ENCODE assay signal across 22 cellular contexts in the genomic region with DNA sequence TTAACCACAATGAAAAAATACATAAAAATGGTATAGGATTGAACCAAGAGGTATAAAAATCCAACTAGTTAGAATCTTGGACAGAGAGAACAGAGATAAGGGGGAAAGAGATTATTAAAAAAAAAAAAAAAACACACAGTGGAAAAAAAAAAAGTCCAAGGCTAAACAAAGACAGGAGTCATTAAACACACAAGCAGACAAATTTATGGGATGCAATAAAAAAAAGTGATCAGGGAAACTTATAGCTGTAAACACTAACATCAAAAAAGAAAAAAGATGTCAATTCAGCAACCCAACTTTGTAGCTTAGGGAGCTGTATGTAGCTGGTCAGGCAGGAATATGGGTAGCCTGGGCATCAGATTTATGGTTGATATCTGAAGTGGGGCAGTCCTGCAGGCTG.
DNase-seq lines count a peak whose midpoint lies in the region; ATAC-seq and TF ChIP-seq lines count a peak whose summit lies in the region.
"Had no signal": no experiment of that assay in that cellular context is flagged by ENCODE, and none has a peak within 500 bp of the region (broad histone marks: within the 10 kb centered on the region; RNA-seq: fewer than 3 reads in every experiment).

No MANE protein-coding gene starts in this region.

- H3K4me1 ChIP-seq in mammary epithelial cell (ENCODE audit: insufficient read depth, low read length) = no peaks in the 10 kb centered on the region
- H3K4me1 ChIP-seq: BE2C, BLaER1 had no signal

- CTCF ChIA-PET in HEK293T (lab: Yijun Ruan, JAX) = no interaction called here
- CTCF ChIA-PET in mammary epithelial cell (lab: Charles Lee; ENCODE audit: low non-redundant PET) = no interaction called here

- in situ Hi-C loops in mammary epithelial cell (cut with MboI; ENCODE audit: low sequenced_read_pairs in 2 of 2) = no loop called here

- no peaks in the 10 kb centered on the region for H3K79me2 ChIP-seq in mammary epithelial cell (ENCODE audit: insufficient read depth, low read length)

- H3K4me3 ChIP-seq in mammary epithelial cell (replicated peaks in 1 of 3; ENCODE audit: insufficient read depth in 1 of 3, low read depth in 2 of 3, low read length in 3 of 3) = no peak overlapping the region
- H3K4me3 ChIP-seq: BLaER1, GM12878 had no signal

- H3K27me3 ChIP-seq in mammary epithelial cell (ENCODE audit: insufficient read depth, low read length) = no peaks in the 10 kb centered on the region
- H3K27me3 ChIP-seq: BE2C, BLaER1 had no signal

- intact Hi-C loops in left colon (cut with DNase I, micrococcal nuclease) (no loop called here), mammary epithelial cell (cut with micrococcal nuclease) (no loop called here)

- H2AFZ ChIP-seq in mammary epithelial cell (ENCODE audit: low read depth, low read length) = no peak overlapping the region

- H3K4me2 ChIP-seq in mammary epithelial cell (ENCODE audit: insufficient read depth, low read depth, low read length) = no peak overlapping the region
- H3K4me2 ChIP-seq: BLaER1 had no signal

- no peak for TF ChIP-seq CTCF in mammary epithelial cell (conservative IDR thresholded peaks at IDR 0.05 in 1 of 2, IDR thresholded peaks at IDR 0.05 in 1 of 2; ENCODE audit: extremely low read depth in 1 of 2, insufficient read depth in 1 of 2, low read depth in 1 of 2, low read length in 2 of 2)

- DNase-seq in HEK293T (ENCODE audit: extremely low spot score) (no peak), left colon (no peak), mammary epithelial cell (no peak), anterior cingulate cortex (lab: John Stamatoyannopoulos, UW) (no peak)
- DNase-seq: 8988T; ACHN; BE2C; C1 segment of cervical spinal cord; CD4-positive, alpha-beta memory T cell; CD4-positive, CD25-positive, alpha-beta regulatory T cell; CD8-positive, alpha-beta memory T cell; COR-L47; DMS 273 treated with DMSO at 0.1 percent for 48 hours; DMS153; DMS53; DMS79; DND-41; EL; GDM1 had no signal

- peaks cover 3% of the 10 kb centered on the region for H3K36me3 ChIP-seq in mammary epithelial cell (ENCODE audit: insufficient read depth, low read length)
- H3K36me3 ChIP-seq: BE2C, BLaER1 had no signal

- POLR2A ChIA-PET in HEK293T (lab: Yijun Ruan, JAX) = no interaction called here

- no peaks in the 10 kb centered on the region for H3K9me3 ChIP-seq in mammary epithelial cell (replicated peaks; ENCODE audit: insufficient read depth, low read length)
- H3K9me3 ChIP-seq: BE2C had no signal

- H3K27ac ChIP-seq in mammary epithelial cell (ENCODE audit: insufficient read depth, low read depth, low read length) = no peak overlapping the region
- H3K27ac ChIP-seq: BLaER1 had no signal

- ATAC-seq in left colon (peak; percentile 28), HG03565 (IDR thresholded peaks at IDR 0.05; ENCODE audit: unreplicated experiment) (no peak)
- ATAC-seq: GM12878 had no signal

- no peaks in the 10 kb centered on the region for H4K20me1 ChIP-seq in mammary epithelial cell (ENCODE audit: insufficient read depth, low read length)
- H4K20me1 ChIP-seq: BLaER1 had no signal

- H3K9ac ChIP-seq in mammary epithelial cell (ENCODE audit: insufficient read depth, low read length) = no peak overlapping the region
- H3K9ac ChIP-seq: BLaER1 had no signal

- no TSS peak for BruUV-seq in mammary epithelial cell (replicated peaks; lab: Mats Ljungman, UMichigan)

- dilution Hi-C loops in mammary epithelial cell (cut with HindIII; ENCODE audit: low sequenced_read_pairs) = no loop called here

TF ChIP-seq in HEK293T, 16 proteins besides CTCF, POLR2A, EP300 and RAD21:
- TF ChIP-seq, protein P1, sequence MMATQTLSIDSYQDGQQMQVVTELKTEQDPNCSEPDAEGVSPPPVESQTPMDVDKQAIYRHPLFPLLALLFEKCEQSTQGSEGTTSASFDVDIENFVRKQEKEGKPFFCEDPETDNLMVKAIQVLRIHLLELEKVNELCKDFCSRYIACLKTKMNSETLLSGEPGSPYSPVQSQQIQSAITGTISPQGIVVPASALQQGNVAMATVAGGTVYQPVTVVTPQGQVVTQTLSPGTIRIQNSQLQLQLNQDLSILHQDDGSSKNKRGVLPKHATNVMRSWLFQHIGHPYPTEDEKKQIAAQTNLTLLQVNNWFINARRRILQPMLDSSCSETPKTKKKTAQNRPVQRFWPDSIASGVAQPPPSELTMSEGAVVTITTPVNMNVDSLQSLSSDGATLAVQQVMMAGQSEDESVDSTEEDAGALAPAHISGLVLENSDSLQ (IDR thresholded peaks at IDR 0.05) = peak; percentile 47
- TF ChIP-seq CTBP1 (IDR thresholded peaks at IDR 0.05; ENCODE audit: borderline replicate concordance) (no peak), ZNF384 (IDR thresholded peaks at IDR 0.05) (peak; percentile 83), ARNT (IDR thresholded peaks at IDR 0.05) (no peak), LEF1 (IDR thresholded peaks at IDR 0.05; ENCODE audit: borderline replicate concordance) (no peak), FOXA1 (IDR thresholded peaks at IDR 0.05) (no peak), FOXM1 (IDR thresholded peaks at IDR 0.05; ENCODE audit: borderline replicate concordance) (no peak), SP1 (IDR thresholded peaks at IDR 0.05) (no peak)
